Comparison of ENCODE assay signal across 12 cellular contexts in the genomic region with DNA sequence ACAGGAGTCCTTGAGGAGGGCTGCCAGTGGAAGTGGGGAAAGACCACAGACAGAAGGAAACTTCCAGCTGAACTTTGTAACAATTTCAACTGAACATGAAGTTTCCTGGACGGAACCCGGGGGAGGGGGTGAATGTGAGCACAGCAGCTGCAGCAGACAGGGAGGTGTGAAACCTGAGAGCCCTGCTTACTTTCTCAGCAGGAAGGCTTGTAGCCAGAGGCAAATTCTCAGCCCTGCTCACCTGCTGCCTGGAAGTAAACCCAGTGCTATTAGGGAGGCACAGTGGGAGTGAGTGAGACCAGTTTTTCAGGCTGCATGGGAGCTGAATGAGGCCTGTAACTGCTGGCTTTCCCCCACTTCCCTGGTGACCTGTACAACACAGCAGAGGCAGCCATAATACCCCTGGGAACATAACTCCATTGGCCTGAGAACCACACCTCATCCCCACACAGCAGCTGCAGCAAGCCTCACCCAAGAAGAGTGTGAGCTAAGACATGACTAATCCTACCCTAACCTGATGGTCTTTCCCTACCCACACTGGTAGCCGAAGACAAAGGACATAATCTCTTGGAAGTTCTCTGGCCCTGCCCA.
DNase-seq lines count a peak whose midpoint lies in the region; ATAC-seq and FAIRE-seq lines count a peak whose summit lies in the region.
"Had no signal": no experiment of that assay in that cellular context is flagged by ENCODE, and none has a peak within 500 bp of the region (broad histone marks: within the 10 kb centered on the region; RNA-seq: fewer than 3 reads in every experiment).

No MANE protein-coding gene starts in this region.

- H3K9me3 ChIP-seq in HUES6 (ENCODE audit: control insufficient read depth, insufficient read depth, low read depth, low read length): peaks cover 32% of the 10 kb centered on the region
- no peaks in the 10 kb centered on the region for H3K9me3 ChIP-seq in iPS DF 6.9 (ENCODE audit: control insufficient read depth, insufficient read depth, low read length)
- H3K9me3 ChIP-seq: adrenal gland had no signal

- H3K36me3 ChIP-seq in HUES6 (ENCODE audit: control insufficient read depth, insufficient read depth, low read length) (0 out of 2 replicates have a peak, but pooled peaks cover 3% of the 10 kb centered on the region), iPS DF 6.9 (ENCODE audit: control insufficient read depth, insufficient read depth, low read length) (no peaks in the 10 kb centered on the region)
- H3K36me3 ChIP-seq: adrenal gland had no signal

- H3K4me3 ChIP-seq in HUES6 (ENCODE audit: low read depth, low read length) (peak overlapping the region; percentile 24; the same call in 1 of the 2 replicates), iPS DF 6.9 (ENCODE audit: low read length) (no peak overlapping the region)
- H3K4me3 ChIP-seq: adrenal gland had no signal

- H3K27ac ChIP-seq in HUES6 (ENCODE audit: low read depth, low read length): peak overlapping the region; percentile 24; the same call in 1 of the 2 replicates
- peak overlapping the region; percentile 97 for H3K27ac ChIP-seq in iPS DF 6.9 (ENCODE audit: low read length)
- H3K27ac ChIP-seq: adrenal gland had no signal

- H3K4me1 ChIP-seq in HUES6 (ENCODE audit: control insufficient read depth, insufficient read depth, low read length) (peaks cover 10% of the 10 kb centered on the region; the same call in 1 of the 2 replicates), iPS DF 6.9 (ENCODE audit: control insufficient read depth, insufficient read depth, low read length) (no peaks in the 10 kb centered on the region)
- H3K4me1 ChIP-seq: adrenal gland had no signal

- H3K27me3 ChIP-seq in HUES6 (ENCODE audit: control insufficient read depth, insufficient read depth, low read length): no peaks in the 10 kb centered on the region
- H3K27me3 ChIP-seq in iPS DF 6.9 (ENCODE audit: control insufficient read depth, insufficient read depth, low read length): no peaks in the 10 kb centered on the region
- H3K27me3 ChIP-seq: adrenal gland had no signal

- ATAC-seq in HG03460 (IDR thresholded peaks at IDR 0.05; ENCODE audit: unreplicated experiment): no peak

- peak overlapping the region; percentile 73 for H3K9ac ChIP-seq in HUES6 (ENCODE audit: low read length)

- WGBS in iPS DF 6.9 (ENCODE audit: insufficient coverage, insufficient read length): no CpG with 5 or more reads among the region's 3 CpGs

- FAIRE-seq in RCC 7860 (lab: Jason Lieb, UNC): no peak

- DNase-seq in COLO668 (lab: John Stamatoyannopoulos, UW; ENCODE audit: unreplicated experiment) (peak; percentile 91), NCI-H748 (lab: John Stamatoyannopoulos, UW; ENCODE audit: unreplicated experiment) (peak; percentile 98), iPS DF 6.9 (ENCODE audit: low read depth, low spot score) (peak; percentile 91), RCC 7860 (ENCODE audit: low spot score) (no peak), NOMO-1 treated with DMSO at 0.1 percent for 48 hours (lab: John Stamatoyannopoulos, UW; ENCODE audit: unreplicated experiment) (no peak)
- no peak for DNase-seq in stimulated activated CD4-positive, alpha-beta T cell treated with anti-CD3 and anti-CD28 coated beads, Interleukin-15, amount 100 ng/mL, for 24 hours
- DNase-seq: activated CD4-positive, alpha-beta T cell treated with anti-CD3 and anti-CD28 coated beads for 1 hour; adrenal gland; NCI-H446 treated with DMSO at 0.1 percent for 48 hours; occipital lobe had no signal

Comparison
In these comparisons a context has a peak if more than half of its experiments do, and no peak if none do; other contexts are left out.
1. DNase-seq: peak in COLO668 (single experiment), NCI-H748 (single experiment) and iPS DF 6.9 (single experiment); none in stimulated activated CD4-positive, alpha-beta T cell treated with anti-CD3 and anti-CD28 coated beads, Interleukin-15, amount 100 ng/mL, for 24 hours (single experiment), RCC 7860 (single experiment) and NOMO-1 treated with DMSO at 0.1 percent for 48 hours (single experiment).